Comparison of ENCODE assay signal across 28 cellular contexts in genomic region chr5:94355817-94356216, GRCh38.
"Had no signal": no experiment of that assay in that cellular context is flagged by ENCODE, and none has a peak within 500 bp of the region (broad histone marks: within the 10 kb centered on the region; RNA-seq: fewer than 3 reads in every experiment).

No MANE protein-coding gene starts in this region.

- H3K27ac Mint-ChIP-seq: activated CD4-positive, alpha-beta memory T cell treated with anti-CD3 and anti-CD28 coated beads, Interleukin-2, amount 10 ng/mL, durations not matched to agents 7 days and 5 days; activated CD4-positive, alpha-beta T cell treated with anti-CD3 and anti-CD28 coated beads, Interleukin-2, amount 10 ng/mL, durations not matched to agents 7 days and 5 days; activated naive CD8-positive, alpha-beta T cell; activated T-cell treated with anti-CD3 and anti-CD28 coated beads, Interleukin-2, amount 50 U/mL, for 24 hours; activated T-cell treated with anti-CD3 and anti-CD28 coated beads, Interleukin-2, amount 50 U/mL, for 72 hours; T-helper 17 cell; T-helper 2 cell treated with Interferon-gamma antibody and Interleukin-4, amounts not matched to agents 5 μg/mL and 100 μg/mL, for 36 hours had no signal

- H3K9me3 ChIP-seq: esophagus squamous epithelium, gastroesophageal sphincter had no signal

- H3K36me3 Mint-ChIP-seq: activated naive CD8-positive, alpha-beta T cell had no signal

- H3K36me3 ChIP-seq: brain microvascular endothelial cell, esophagus squamous epithelium, gastroesophageal sphincter, heart right ventricle had no signal

- ATAC-seq: activated T-cell treated with anti-CD3 and anti-CD28 coated beads, Interleukin-2, amount 50 U/mL, for 72 hours; gastroesophageal sphincter; heart right ventricle; T-helper 17 cell had no signal

- H3K27ac ChIP-seq: brain microvascular endothelial cell, coronary artery, epithelial cell of prostate, esophagus squamous epithelium, gastroesophageal sphincter, heart right ventricle had no signal

- H3K4me1 Mint-ChIP-seq: activated CD4-positive, alpha-beta memory T cell treated with anti-CD3 and anti-CD28 coated beads, Interleukin-2, amount 10 ng/mL, durations not matched to agents 7 days and 5 days; activated CD4-positive, alpha-beta T cell treated with anti-CD3 and anti-CD28 coated beads, Interleukin-2, amount 10 ng/mL, durations not matched to agents 7 days and 5 days; central memory CD8-positive, alpha-beta T cell; T-helper 17 cell had no signal

- H3K27me3 ChIP-seq: brain microvascular endothelial cell, esophagus squamous epithelium, gastroesophageal sphincter, heart right ventricle had no signal

- H3K9me3 Mint-ChIP-seq: activated CD4-positive, alpha-beta memory T cell treated with anti-CD3 and anti-CD28 coated beads, Interleukin-2, amount 10 ng/mL, durations not matched to agents 7 days and 5 days; activated CD4-positive, alpha-beta T cell treated with anti-CD3 and anti-CD28 coated beads, Interleukin-2, amount 10 ng/mL, durations not matched to agents 7 days and 5 days; activated T-cell treated with anti-CD3 and anti-CD28 coated beads, Interleukin-2, amount 50 U/mL, for 72 hours; central memory CD8-positive, alpha-beta T cell had no signal

- H3K4me1 ChIP-seq: esophagus squamous epithelium, gastroesophageal sphincter had no signal

- H3K27me3 Mint-ChIP-seq: activated CD4-positive, alpha-beta memory T cell treated with anti-CD3 and anti-CD28 coated beads, Interleukin-2, amount 10 ng/mL, durations not matched to agents 7 days and 5 days; activated CD4-positive, alpha-beta T cell treated with anti-CD3 and anti-CD28 coated beads, Interleukin-2, amount 10 ng/mL, durations not matched to agents 7 days and 5 days; activated naive CD8-positive, alpha-beta T cell; activated T-cell treated with anti-CD3 and anti-CD28 coated beads, Interleukin-2, amount 50 U/mL, for 24 hours; central memory CD8-positive, alpha-beta T cell; T-helper 17 cell had no signal

- DNase-seq: activated CD4-positive, alpha-beta memory T cell treated with anti-CD3 and anti-CD28 coated beads, Interleukin-2, amount 10 ng/mL, durations not matched to agents 7 days and 5 days; activated CD4-positive, alpha-beta T cell treated with anti-CD3 and anti-CD28 coated beads for 1 hour; activated CD4-positive, alpha-beta T cell treated with anti-CD3 and anti-CD28 coated beads for 4 hours; activated CD4-positive, alpha-beta T cell treated with anti-CD3 and anti-CD28 coated beads, Interleukin-2, amount 10 ng/mL, durations not matched to agents 7 days and 5 days; activated CD4-positive, alpha-beta T cell treated with anti-CD3 and anti-CD28 coated beads, Interleukin-2, amount 50 U/mL, for 4 hours; activated CD8-positive, alpha-beta memory T cell treated with anti-CD3 and anti-CD28 coated beads, Interleukin-2, amount 50 U/mL, for 48 hours; activated gamma-delta T cell; activated naive CD4-positive, alpha-beta T cell; activated naive CD4-positive, alpha-beta T cell treated with anti-CD3 and anti-CD28 coated beads, Interleukin-2, amount 50 U/mL, for 16 hours; activated T-cell treated with anti-CD3 and anti-CD28 coated beads for 4 hours; activated T-cell treated with anti-CD3 and anti-CD28 coated beads, Interleukin-2, amount 50 U/mL, for 24 hours; activated T-cell treated with anti-CD3 and anti-CD28 coated beads, Interleukin-2, amount 50 U/mL, for 72 hours; amniotic stem cell; anterior cingulate cortex; brain microvascular endothelial cell; effector CD8-positive, alpha-beta T cell; esophagus squamous epithelium; foreskin melanocyte; heart right ventricle; T-helper 1 cell; T-helper 17 cell; T1000 had no signal

- H3K4me3 ChIP-seq: coronary artery, esophagus squamous epithelium, gastroesophageal sphincter, heart right ventricle had no signal

- H3K4me3 Mint-ChIP-seq: activated CD4-positive, alpha-beta memory T cell treated with anti-CD3 and anti-CD28 coated beads, Interleukin-2, amount 10 ng/mL, durations not matched to agents 7 days and 5 days; activated CD4-positive, alpha-beta T cell treated with anti-CD3 and anti-CD28 coated beads, Interleukin-2, amount 10 ng/mL, durations not matched to agents 7 days and 5 days; activated naive CD8-positive, alpha-beta T cell; activated T-cell treated with anti-CD3 and anti-CD28 coated beads, Interleukin-2, amount 50 U/mL, for 24 hours; activated T-cell treated with anti-CD3 and anti-CD28 coated beads, Interleukin-2, amount 50 U/mL, for 72 hours; central memory CD8-positive, alpha-beta T cell; T-helper 17 cell; T-helper 2 cell treated with Interferon-gamma antibody and Interleukin-4, amounts not matched to agents 5 μg/mL and 100 μg/mL, for 36 hours had no signal
